Comparison of ENCODE assay signal across 20 cellular contexts in the genomic region with DNA sequence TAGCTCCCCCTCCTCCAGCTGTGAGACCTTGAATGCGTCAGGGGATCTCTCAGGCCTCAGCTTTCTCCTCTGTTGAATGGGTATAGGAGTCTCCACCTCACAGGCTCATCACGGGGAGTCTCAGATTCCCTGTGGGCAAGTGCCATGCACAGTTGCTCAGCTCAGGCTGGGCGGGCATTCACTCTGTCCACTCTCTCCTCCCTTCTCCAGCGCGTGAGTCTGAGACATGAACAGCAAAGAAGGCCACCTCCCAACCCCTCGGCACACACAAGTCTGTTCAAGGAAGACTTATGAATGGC. TPM values are rescaled to one million over a fixed set of nuclear protein-coding genes. Genes with fewer than 3 reads are reported as not detected.
"Had no signal": no experiment of that assay in that cellular context is flagged by ENCODE, and none has a peak within 500 bp of the region (broad histone marks: within the 10 kb centered on the region; RNA-seq: fewer than 3 reads in every experiment).

No MANE protein-coding gene starts in this region.

- H3K27me3 Mint-ChIP-seq: activated CD4-positive, alpha-beta memory T cell treated with anti-CD3 and anti-CD28 coated beads for 36 hours; activated CD4-positive, alpha-beta T cell treated with anti-CD3 and anti-CD28 coated beads, Interleukin-2, amount 10 ng/mL, durations not matched to agents 24 days and 14 days had no signal

- H3K4me1 Mint-ChIP-seq: activated CD4-positive, alpha-beta T cell treated with anti-CD3 and anti-CD28 coated beads, Interleukin-2, amount 10 ng/mL, durations not matched to agents 24 days and 14 days; activated naive CD4-positive, alpha-beta T cell treated with anti-CD3 and anti-CD28 coated beads, Interleukin-2, amount 10 ng/mL, durations not matched to agents 7 days and 5 days; immature natural killer cell; stimulated activated naive B cell treated with anti-CD40 and anti-IgM and Interleukin-4, amounts not matched to agents 10 μg/mL and 1 μg/mL and 100 μg/mL, for 72 hours had no signal

- DNase-seq: activated CD4-positive, alpha-beta memory T cell treated with anti-CD3 and anti-CD28 coated beads for 36 hours; activated CD4-positive, alpha-beta T cell treated with anti-CD3 and anti-CD28 coated beads, Interleukin-2, amount 10 ng/mL, durations not matched to agents 24 days and 14 days; activated gamma-delta T cell; activated naive CD4-positive, alpha-beta T cell treated with anti-CD3 and anti-CD28 coated beads, Interleukin-2, amount 10 ng/mL, durations not matched to agents 7 days and 5 days; amygdala; central memory CD4-positive, alpha-beta T cell; foreskin fibroblast; hypothalamus; immature natural killer cell; small intestine; stimulated activated CD4-positive, alpha-beta T cell treated with anti-CD3 and anti-CD28 coated beads, Interleukin-15, amount 100 ng/mL, for 24 hours; stimulated activated CD4-positive, alpha-beta T cell treated with anti-CD3 and anti-CD28 coated beads, Interleukin-2, amount 100 ng/mL, for 24 hours; stimulated activated naive B cell treated with anti-CD40 and anti-IgM and Interleukin-4, amounts not matched to agents 10 μg/mL and 1 μg/mL and 100 μg/mL, for 72 hours; stomach; SW 1271; T-helper 9 cell had no signal

- ATAC-seq: activated CD4-positive, CD25-positive, alpha-beta regulatory T cell treated with anti-CD3 and anti-CD28 coated beads, Interleukin-2, amount 50 U/mL, for 24 hours; esophagus mucosa; stimulated activated naive B cell treated with anti-CD40 and anti-IgM and Interleukin-4, amounts not matched to agents 10 μg/mL and 1 μg/mL and 100 μg/mL, for 72 hours had no signal

- H3K4me3 Mint-ChIP-seq: activated CD4-positive, alpha-beta memory T cell treated with anti-CD3 and anti-CD28 coated beads for 36 hours; activated CD4-positive, alpha-beta T cell treated with anti-CD3 and anti-CD28 coated beads, Interleukin-2, amount 10 ng/mL, durations not matched to agents 24 days and 14 days; activated naive CD4-positive, alpha-beta T cell treated with anti-CD3 and anti-CD28 coated beads, Interleukin-2, amount 10 ng/mL, durations not matched to agents 7 days and 5 days; immature natural killer cell; stimulated activated naive B cell treated with anti-CD40 and anti-IgM and Interleukin-4, amounts not matched to agents 10 μg/mL and 1 μg/mL and 100 μg/mL, for 72 hours; T-helper 1 cell treated with Interleukin-12 subunit alpha and Interleukin-12 subunit beta and Interleukin-4 antibody, amounts not matched to agents 30 μg/mL and 1 μg/mL, for 36 hours had no signal

- H3K36me3 Mint-ChIP-seq: activated CD4-positive, alpha-beta memory T cell treated with anti-CD3 and anti-CD28 coated beads for 36 hours; activated naive CD4-positive, alpha-beta T cell treated with anti-CD3 and anti-CD28 coated beads, Interleukin-2, amount 10 ng/mL, durations not matched to agents 7 days and 5 days; immature natural killer cell had no signal

- H3K9me3 Mint-ChIP-seq: activated CD4-positive, alpha-beta T cell treated with anti-CD3 and anti-CD28 coated beads, Interleukin-2, amount 10 ng/mL, durations not matched to agents 24 days and 14 days; activated naive CD4-positive, alpha-beta T cell treated with anti-CD3 and anti-CD28 coated beads, Interleukin-2, amount 10 ng/mL, durations not matched to agents 7 days and 5 days; T-helper 1 cell treated with Interleukin-12 subunit alpha and Interleukin-12 subunit beta and Interleukin-4 antibody, amounts not matched to agents 30 μg/mL and 1 μg/mL, for 36 hours had no signal

- H3K27ac Mint-ChIP-seq: activated CD4-positive, alpha-beta memory T cell treated with anti-CD3 and anti-CD28 coated beads for 36 hours; activated CD4-positive, alpha-beta T cell treated with anti-CD3 and anti-CD28 coated beads, Interleukin-2, amount 10 ng/mL, durations not matched to agents 24 days and 14 days; activated naive CD4-positive, alpha-beta T cell treated with anti-CD3 and anti-CD28 coated beads, Interleukin-2, amount 10 ng/mL, durations not matched to agents 7 days and 5 days; immature natural killer cell; stimulated activated naive B cell treated with anti-CD40 and anti-IgM and Interleukin-4, amounts not matched to agents 10 μg/mL and 1 μg/mL and 100 μg/mL, for 72 hours; T-helper 1 cell treated with Interleukin-12 subunit alpha and Interleukin-12 subunit beta and Interleukin-4 antibody, amounts not matched to agents 30 μg/mL and 1 μg/mL, for 36 hours had no signal

RNA-seq across cellular contexts. Expression of a gene that starts 60.0 kb away (rescaled TPM):
- total RNA-seq: activated CD4-positive, alpha-beta memory T cell treated with anti-CD3 and anti-CD28 coated beads for 36 hours; activated CD4-positive, alpha-beta T cell treated with anti-CD3 and anti-CD28 coated beads, Interleukin-2, amount 10 ng/mL, durations not matched to agents 24 days and 14 days; activated CD8-positive, alpha-beta memory T cell treated with anti-CD3 and anti-CD28 coated beads for 36 hours had no signal
